In genomic region chr1:152048641-152048970, GRCh38 we compare ENCODE assay signal across 9 cellular contexts. TPM values are rescaled to one million over a fixed set of nuclear protein-coding genes. Genes with fewer than 3 reads are reported as not detected.
DNase-seq lines count a peak whose midpoint lies in the region; ATAC-seq, FAIRE-seq and TF ChIP-seq lines count a peak whose summit lies in the region.
"Had no signal": no experiment of that assay in that cellular context is flagged by ENCODE, and none has a peak within 500 bp of the region (broad histone marks: within the 10 kb centered on the region; RNA-seq: fewer than 3 reads in every experiment).

No MANE protein-coding gene starts in this region.

- no TSS peak for BruUV-seq in OCI-LY7 (replicated peaks; lab: Mats Ljungman, UMichigan)
- BruUV-seq in endothelial cell of umbilical vein (replicated peaks; lab: Mats Ljungman, UMichigan) = no TSS peak

- H3K4me2 ChIP-seq in OCI-LY7 (ENCODE audit: low read length) (peak overlapping the region; percentile 57), endothelial cell of umbilical vein (ENCODE audit: insufficient read depth, low read length) (no peak overlapping the region), parathyroid adenoma (ENCODE audit: low read length) (peak overlapping the region; percentile 35)

- TF ChIP-seq CTCF in OCI-LY7 (conservative IDR thresholded peaks at IDR 0.05; ENCODE audit: low read length) (no peak), endothelial cell of umbilical vein (IDR thresholded peaks at IDR 0.05; ENCODE audit: extremely low read depth in 1 of 2, insufficient read depth in 1 of 2, low read depth in 1 of 2, low read length in 2 of 2) (no peak), parathyroid adenoma (IDR thresholded peaks at IDR 0.05) (no peak)

- intact Hi-C loops in OCI-LY7 (cut with micrococcal nuclease; ENCODE audit: unreplicated experiment) = no loop called here
- intact Hi-C loops in endothelial cell of umbilical vein (cut with micrococcal nuclease) = no loop called here

- peaks cover 5% of the 10 kb centered on the region for H3K27me3 ChIP-seq in CD4-positive, CD25-positive, alpha-beta regulatory T cell (ENCODE audit: control insufficient read depth, insufficient read depth, low read length)
- H3K27me3 ChIP-seq in endothelial cell of umbilical vein (ENCODE audit: control insufficient read depth in 2 of 2, insufficient read depth in 2 of 2, low read length in 2 of 2) (peaks cover 9 to 29% of the 10 kb centered on the region in 2 experiments), parathyroid adenoma (ENCODE audit: control insufficient read depth, insufficient read depth, low read length) (no peaks in the 10 kb centered on the region)

- no peak overlapping the region for H3K9ac ChIP-seq in endothelial cell of umbilical vein (replicated peaks; ENCODE audit: extremely low read depth, insufficient read depth, low read length)
- H3K9ac ChIP-seq in parathyroid adenoma = no peak overlapping the region

- POLR2A ChIA-PET in OCI-LY7 (lab: Charles Lee) = interaction anchor here (0.7 to 6.2 kb wide), 3 partner anchors 9 to 410 kb away, joined by 3 to 38 read pairs (median 5); partner anchors contain the start of gene S100A11
- POLR2A ChIA-PET in endothelial cell of umbilical vein (lab: Charles Lee) = no interaction called here

- FAIRE-seq in endothelial cell of umbilical vein (lab: Jason Lieb, UNC) = no peak

- peaks cover 20% of the 10 kb centered on the region for H3K4me1 ChIP-seq in CD4-positive, CD25-positive, alpha-beta regulatory T cell (ENCODE audit: control insufficient read depth, insufficient read depth, low read length, poor library complexity, severe bottlenecking)
- H3K4me1 ChIP-seq in OCI-LY7 (ENCODE audit: insufficient read depth, low read length, poor library complexity, severe bottlenecking) = peaks cover 17% of the 10 kb centered on the region
- peaks cover 18% of the 10 kb centered on the region for H3K4me1 ChIP-seq in endothelial cell of umbilical vein (ENCODE audit: control insufficient read depth, extremely low read depth, insufficient read depth, low read length)
- peaks cover 5% of the 10 kb centered on the region for H3K4me1 ChIP-seq in parathyroid adenoma

- H3K4me3 ChIP-seq in CD4-positive, CD25-positive, alpha-beta regulatory T cell (ENCODE audit: low read depth, low read length) = peak overlapping the region; percentile 75
- peak overlapping the region; percentile 14 for H3K4me3 ChIP-seq in OCI-LY7 (ENCODE audit: low read depth, low read length, poor library complexity, severe bottlenecking)
- no peak overlapping the region for H3K4me3 ChIP-seq in endothelial cell of umbilical vein (replicated peaks in 1 of 3; ENCODE audit: insufficient read depth in 1 of 3, low read depth in 1 of 3, low read length in 3 of 3)
- peak overlapping the region; percentile 34 for H3K4me3 ChIP-seq in parathyroid adenoma (ENCODE audit: low read depth, low read length)

- peak overlapping the region; percentile 91 for H3K27ac ChIP-seq in CD4-positive, CD25-positive, alpha-beta regulatory T cell (ENCODE audit: insufficient read depth, low read length, poor library complexity, severe bottlenecking)
- H3K27ac ChIP-seq in OCI-LY7 (ENCODE audit: low read depth, low read length, poor library complexity, severe bottlenecking) = peak overlapping the region; percentile 63
- H3K27ac ChIP-seq in endothelial cell of umbilical vein (ENCODE audit: insufficient read depth, low read depth, low read length) = peak overlapping the region; percentile 25
- peak overlapping the region; percentile 99 for H3K27ac ChIP-seq in parathyroid adenoma

- no peak for ATAC-seq in CD4-positive, CD25-positive, alpha-beta regulatory T cell (ENCODE audit: low read depth in 2 of 2)
- ATAC-seq in GM19395 (IDR thresholded peaks at IDR 0.05; ENCODE audit: unreplicated experiment) = no peak
- no peak for ATAC-seq in GM19035 (IDR thresholded peaks at IDR 0.05; ENCODE audit: unreplicated experiment)

- no peaks in the 10 kb centered on the region for H3K36me3 ChIP-seq in CD4-positive, CD25-positive, alpha-beta regulatory T cell (ENCODE audit: control insufficient read depth, insufficient read depth, low read length)
- H3K36me3 ChIP-seq in OCI-LY7 (ENCODE audit: insufficient read depth, low read length) (no peaks in the 10 kb centered on the region), endothelial cell of umbilical vein (ENCODE audit: control insufficient read depth in 2 of 2, extremely low read depth in 1 of 2, insufficient read depth in 2 of 2, low read length in 2 of 2) (no peaks in the 10 kb centered on the region), parathyroid adenoma (ENCODE audit: control insufficient read depth, insufficient read depth, low read length) (no peaks in the 10 kb centered on the region)

- peaks cover 7% of the 10 kb centered on the region for H3K27me3 Mint-ChIP-seq in CD4-positive, CD25-positive, alpha-beta regulatory T cell

- CTCF ChIA-PET in OCI-LY7 (lab: Charles Lee; ENCODE audit: unreplicated experiment) = no interaction called here
- CTCF ChIA-PET in endothelial cell of umbilical vein (lab: Charles Lee) = interaction anchor here (1.0 to 2.5 kb wide), 5 partner anchors 12 to 410 kb away, joined by 3 to 14 read pairs (median 7); partner anchors contain the start of gene S100A11

- H3K27ac Mint-ChIP-seq in CD4-positive, CD25-positive, alpha-beta regulatory T cell = peak overlapping the region; percentile 96 to 100 (median 97)

- no peaks in the 10 kb centered on the region for H3K9me3 Mint-ChIP-seq in CD4-positive, CD25-positive, alpha-beta regulatory T cell

- H3K9me1 ChIP-seq in endothelial cell of umbilical vein (replicated peaks; ENCODE audit: control insufficient read depth, extremely low read depth, insufficient read depth, low read length) = no peaks in the 10 kb centered on the region

- no peak for DNase-seq in CD4-positive, CD25-positive, alpha-beta regulatory T cell
- DNase-seq in OCI-LY7 (ENCODE audit: low spot score) (no peak), endothelial cell of umbilical vein (ENCODE audit: low read depth, low spot score) (no peak), putamen (ENCODE audit: low spot score) (no peak), RKO (ENCODE audit: low spot score) (no peak)

- no peaks in the 10 kb centered on the region for H3K9me2 ChIP-seq in OCI-LY7 (ENCODE audit: insufficient read depth, low read length)

- no peak for TF ChIP-seq POLR2A in endothelial cell of umbilical vein (IDR thresholded peaks at IDR 0.05; ENCODE audit: low read depth, low read length)

- no peaks in the 10 kb centered on the region for H3K9me3 ChIP-seq in CD4-positive, CD25-positive, alpha-beta regulatory T cell (ENCODE audit: control insufficient read depth in 2 of 2, low read length in 2 of 2)
- H3K9me3 ChIP-seq in OCI-LY7 (ENCODE audit: low read length) (no peaks in the 10 kb centered on the region), endothelial cell of umbilical vein (replicated peaks; ENCODE audit: control insufficient read depth, insufficient read depth, low read length) (no peaks in the 10 kb centered on the region), parathyroid adenoma (ENCODE audit: control insufficient read depth, low read length) (no peaks in the 10 kb centered on the region)

- H4K20me1 ChIP-seq in OCI-LY7 (ENCODE audit: insufficient read depth, low read length) = no peaks in the 10 kb centered on the region
- H4K20me1 ChIP-seq in endothelial cell of umbilical vein (replicated peaks; ENCODE audit: control insufficient read depth, extremely low read depth, insufficient read depth, low read length) = no peaks in the 10 kb centered on the region

- H3K4me1 Mint-ChIP-seq in CD4-positive, CD25-positive, alpha-beta regulatory T cell = peaks cover 10 to 35% (median 22%) of the 10 kb centered on the region in 4 donors

- dilution Hi-C loops in endothelial cell of umbilical vein (cut with MboI; ENCODE audit: extremely low pct_ligation_motif_present, low sequenced_read_pairs) = no loop called here

- peak overlapping the region in 3 of 4 donors; percentile 73 to 88 (median 76) for H3K4me3 Mint-ChIP-seq in CD4-positive, CD25-positive, alpha-beta regulatory T cell

- no peaks in the 10 kb centered on the region for H3K36me3 Mint-ChIP-seq in CD4-positive, CD25-positive, alpha-beta regulatory T cell

- no peaks in the 10 kb centered on the region for H3K79me2 ChIP-seq in OCI-LY7 (ENCODE audit: insufficient read depth, low read depth, low read length)
- H3K79me2 ChIP-seq in endothelial cell of umbilical vein (ENCODE audit: control insufficient read depth, insufficient read depth, low read length) = no peaks in the 10 kb centered on the region
- no peaks in the 10 kb centered on the region for H3K79me2 ChIP-seq in parathyroid adenoma

- peak overlapping the region; percentile 91 for H2AFZ ChIP-seq in OCI-LY7 (ENCODE audit: low read length)
- peak overlapping the region; percentile 52 for H2AFZ ChIP-seq in endothelial cell of umbilical vein (ENCODE audit: low read depth, low read length)
- peak overlapping the region; percentile 89 for H2AFZ ChIP-seq in parathyroid adenoma

RNA-seq across cellular contexts. Expression of gene S100A11, which starts 11.8 kb away (rescaled TPM):
- total RNA-seq in CD4-positive, CD25-positive, alpha-beta regulatory T cell = 80.2 TPM
- polyA plus RNA-seq in CD4-positive, CD25-positive, alpha-beta regulatory T cell = 100 to 1,000 TPM; 397 to 676 (median 547) TPM
- total RNA-seq in OCI-LY7 (2014; rRNA removed; shearing (Covaris generic)) = not detected in 2 replicates
- total RNA-seq in OCI-LY7 (2022) (24.3 and 27.1 TPM in 2 replicates), endothelial cell of umbilical vein (461 and 505 TPM in 2 replicates)
- polyA plus RNA-seq in endothelial cell of umbilical vein = 497 and 528 TPM in 2 replicates
- 799 and 821 TPM in 2 replicates for polyA plus RNA-seq in endothelial cell of umbilical vein (2011; cell fraction: cytosol; rRNA removed)
- 130 and 166 TPM in 2 replicates for polyA plus RNA-seq in endothelial cell of umbilical vein (2011; cell fraction: nucleus; rRNA removed)
- polyA plus RNA-seq in endothelial cell of umbilical vein (2012) = 960 and 1,130 TPM in 2 replicates
- 406 and 450 TPM in 2 replicates for polyA minus RNA-seq in endothelial cell of umbilical vein
- polyA minus RNA-seq in endothelial cell of umbilical vein (2011; cell fraction: cytosol; rRNA and poly(A)+ RNA removed) = 591 TPM
- polyA minus RNA-seq in endothelial cell of umbilical vein (2011; cell fraction: nucleus; rRNA and poly(A)+ RNA removed) = 70.9 and 71.2 TPM in 2 replicates

RNA-seq across cellular contexts. Expression of gene TCHHL1, which starts 40.3 kb away (rescaled TPM):
- not detected for total RNA-seq in CD4-positive, CD25-positive, alpha-beta regulatory T cell
- not detected for polyA plus RNA-seq in CD4-positive, CD25-positive, alpha-beta regulatory T cell
- total RNA-seq in OCI-LY7 (2014; rRNA removed; shearing (Covaris generic)) = not detected in 2 replicates
- not detected in 2 replicates for total RNA-seq in OCI-LY7 (2022)
- not detected in 2 replicates for total RNA-seq in endothelial cell of umbilical vein
- polyA plus RNA-seq in endothelial cell of umbilical vein = not detected in 2 replicates
- polyA plus RNA-seq in endothelial cell of umbilical vein (2011; cell fraction: cytosol; rRNA removed) = not detected in 2 replicates
- polyA plus RNA-seq in endothelial cell of umbilical vein (2011; cell fraction: nucleus; rRNA removed) = not detected in 2 replicates
- not detected in 2 replicates for polyA plus RNA-seq in endothelial cell of umbilical vein (2012)
- not detected in 2 replicates for polyA minus RNA-seq in endothelial cell of umbilical vein
- not detected for polyA minus RNA-seq in endothelial cell of umbilical vein (2011; cell fraction: cytosol; rRNA and poly(A)+ RNA removed)
- polyA minus RNA-seq in endothelial cell of umbilical vein (2011; cell fraction: nucleus; rRNA and poly(A)+ RNA removed) = not detected in 2 replicates
- total RNA-seq: sciatic nerve had no signal

RNA-seq across cellular contexts. Expression of gene S100A10, which starts 54.9 kb away (rescaled TPM):
- total RNA-seq in CD4-positive, CD25-positive, alpha-beta regulatory T cell = 405 TPM
- polyA plus RNA-seq in CD4-positive, CD25-positive, alpha-beta regulatory T cell = 1,000 to 10,000 TPM; 1,242 to 1,844 (median 1,500) TPM
- total RNA-seq in OCI-LY7 (2014; rRNA removed; shearing (Covaris generic)) = not detected in 2 replicates
- total RNA-seq in OCI-LY7 (2022) = 2.6 and 4.1 TPM in 2 replicates
- total RNA-seq in endothelial cell of umbilical vein = 650 and 779 TPM in 2 replicates
- polyA plus RNA-seq in endothelial cell of umbilical vein = 56.7 and 76.8 TPM in 2 replicates
- 211 and 231 TPM in 2 replicates for polyA plus RNA-seq in endothelial cell of umbilical vein (2011; cell fraction: cytosol; rRNA removed)
- 60.0 and 72.0 TPM in 2 replicates for polyA plus RNA-seq in endothelial cell of umbilical vein (2011; cell fraction: nucleus; rRNA removed)
- 757 and 1,016 TPM in 2 replicates for polyA plus RNA-seq in endothelial cell of umbilical vein (2012)
- polyA minus RNA-seq in endothelial cell of umbilical vein = 42.6 and 46.3 TPM in 2 replicates
- polyA minus RNA-seq in endothelial cell of umbilical vein (2011; cell fraction: cytosol; rRNA and poly(A)+ RNA removed) = 185 TPM
- polyA minus RNA-seq in endothelial cell of umbilical vein (2011; cell fraction: nucleus; rRNA and poly(A)+ RNA removed) = 19.5 and 23.7 TPM in 2 replicates

Comparison
In these comparisons a context has a peak if more than half of its experiments do, and no peak if none do; other contexts are left out.
1. H3K27ac ChIP-seq: peak in every context shown above with its lines; median percentile 99 in parathyroid adenoma; 91 in CD4-positive, CD25-positive, alpha-beta regulatory T cell; 63 in OCI-LY7; 25 in endothelial cell of umbilical vein.
2. H3K4me3 ChIP-seq: peak in CD4-positive, CD25-positive, alpha-beta regulatory T cell (single experiment), OCI-LY7 (single experiment) and parathyroid adenoma (single experiment); none in endothelial cell of umbilical vein (0 of 3).
3. RNA of gene S100A10, which starts 54.9 kb away (total RNA-seq): 650 to 779 TPM in endothelial cell of umbilical vein and 405 TPM in CD4-positive, CD25-positive, alpha-beta regulatory T cell (single experiment); 2.6 to 4.1 TPM in OCI-LY7; every median in the first group is over 10 times any median in the second.
4. Peak in every context shown above with its lines, with median percentiles within 50 percentile points of each other: H2AFZ ChIP-seq.